15 cellular contexts compared by ENCODE assay signal in the genomic region with DNA sequence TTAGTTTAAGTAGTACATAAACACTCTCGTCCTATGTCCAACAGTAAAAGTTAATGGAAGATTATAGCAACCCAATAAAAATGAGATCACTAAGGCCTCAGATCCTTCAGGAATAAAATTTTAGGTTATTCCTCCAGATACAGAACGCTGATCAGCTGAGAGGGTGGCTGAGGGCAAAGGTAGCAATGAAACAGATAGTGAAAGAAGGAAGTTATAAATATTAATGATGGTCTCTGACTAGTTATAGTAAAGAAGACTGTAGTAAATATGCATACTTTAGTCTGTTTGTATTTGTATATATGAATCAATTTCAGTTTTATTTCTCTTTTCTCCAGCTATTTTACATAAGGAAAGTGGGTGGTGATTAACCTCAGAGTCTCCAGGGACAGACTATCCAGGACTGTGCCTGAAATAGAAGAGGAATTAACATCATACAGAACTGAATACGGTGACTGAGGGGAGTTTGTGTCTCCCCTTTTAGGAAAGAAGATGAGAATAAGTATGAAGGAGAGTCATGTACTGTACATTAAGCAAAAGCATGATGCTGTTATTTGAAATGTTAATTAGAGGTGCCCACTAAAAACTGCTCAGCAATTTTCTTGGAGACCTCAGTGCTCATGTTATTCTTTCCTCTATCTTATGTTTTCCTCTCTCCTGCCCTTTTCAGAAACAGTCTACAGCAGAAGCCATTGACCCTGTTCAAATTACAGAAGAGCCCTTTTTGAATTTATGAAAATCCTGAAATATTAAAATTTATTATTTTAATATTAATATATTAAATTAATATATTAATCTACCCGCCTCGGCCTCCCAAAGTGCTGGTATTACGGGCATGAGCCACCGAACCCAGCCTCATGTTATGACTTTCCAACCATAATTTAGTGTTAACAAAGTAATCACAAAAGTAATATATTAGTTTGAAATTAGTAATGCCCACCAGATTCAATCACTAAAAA. TPM values are rescaled to one million over a fixed set of nuclear protein-coding genes. Genes with fewer than 3 reads are reported as not detected.
DNase-seq lines count a peak whose midpoint lies in the region; ATAC-seq and TF ChIP-seq lines count a peak whose summit lies in the region.
"Had no signal": no experiment of that assay in that cellular context is flagged by ENCODE, and none has a peak within 500 bp of the region (broad histone marks: within the 10 kb centered on the region; RNA-seq: fewer than 3 reads in every experiment).

No MANE protein-coding gene starts in this region.

- H3K4me3 Mint-ChIP-seq in activated B cell treated with CpG ODN at 0.5 μM for 24 hours = peak overlapping the region; percentile 68
- H3K4me3 Mint-ChIP-seq in T-cell = no peak overlapping the region
- H3K4me3 Mint-ChIP-seq: natural killer cell, type B pancreatic cell had no signal

- peak overlapping the region; percentile 74 for H3K27ac Mint-ChIP-seq in activated B cell treated with CpG ODN at 0.5 μM for 24 hours
- no peak overlapping the region for H3K27ac Mint-ChIP-seq in T-cell
- H3K27ac Mint-ChIP-seq: natural killer cell, type B pancreatic cell had no signal

- TF ChIP-seq CTCF in GM10266 (IDR thresholded peaks at IDR 0.05; ENCODE audit: control insufficient read depth, insufficient read depth, low read depth, missing control alignments) (no peak), activated B cell treated with CpG ODN at 0.5 μM for 24 hours (IDR thresholded peaks at IDR 0.05) (no peak), brain microvascular endothelial cell (IDR thresholded peaks at IDR 0.05; ENCODE audit: low read depth, low read length, missing control alignments) (no peak)

- H3K4me1 Mint-ChIP-seq in activated B cell treated with CpG ODN at 0.5 μM for 24 hours = peaks cover 15% of the 10 kb centered on the region
- H3K4me1 Mint-ChIP-seq in T-cell = no peaks in the 10 kb centered on the region
- H3K4me1 Mint-ChIP-seq: natural killer cell had no signal

- H3K27me3 Mint-ChIP-seq in activated B cell treated with CpG ODN at 0.5 μM for 24 hours = no peaks in the 10 kb centered on the region
- peaks cover 0 to 5% of the 10 kb centered on the region in 2 donors for H3K27me3 Mint-ChIP-seq in T-cell
- H3K27me3 Mint-ChIP-seq: type B pancreatic cell had no signal

- ATAC-seq in HG03039 (IDR thresholded peaks at IDR 0.05; ENCODE audit: unreplicated experiment) (peak; percentile 48), activated B cell treated with CpG ODN at 0.5 μM for 24 hours (ENCODE audit: low read depth) (peak; percentile 73), T-cell (replicated peaks in 1 of 4) (no peak)
- ATAC-seq: natural killer cell had no signal

- H3K4me3 ChIP-seq in brain microvascular endothelial cell (ENCODE audit: low read depth, low read length) = no peak overlapping the region

- DNase-seq in GM10266 (ENCODE audit: extremely low spot score) (peak; percentile 38), GM19240 (ENCODE audit: insufficient read length, low spot score) (peak; percentile 38), activated B cell treated with CpG ODN at 0.5 μM for 24 hours (no peak), T-cell (no peak), brain microvascular endothelial cell (no peak), HUDEP-2 (lab: John Stamatoyannopoulos, UW; ENCODE audit: unreplicated experiment in 76 of 76) (no peak)
- DNase-seq in stimulated activated naive CD4-positive, alpha-beta T cell treated with Interleukin-2 at 50 U/mL for 16 hours (lab: John Stamatoyannopoulos, UW) = no peak
- DNase-seq: activated CD4-positive, alpha-beta T cell treated with anti-CD3 and anti-CD28 coated beads, Interleukin-2, amount 50 U/mL, for 1 hour; dermis blood vessel endothelial cell; natural killer cell; NCI-H1694 treated with DMSO at 0.1 percent for 48 hours; NCI-H524 treated with DMSO at 0.1 percent for 48 hours; retina had no signal

- POLR2A ChIA-PET in activated B cell treated with CpG ODN at 0.5 μM for 24 hours (lab: Charles Lee) = interaction anchor here (0.6 to 0.8 kb wide), 2 partner anchors 9 to 235 kb away, joined by 3 to 5 read pairs; no protein-coding TSS in a partner anchor
- POLR2A ChIA-PET in T-cell (lab: Charles Lee) = no interaction called here

- no peaks in the 10 kb centered on the region for H3K27me3 ChIP-seq in brain microvascular endothelial cell (replicated peaks)

- intact Hi-C loops in activated B cell treated with CpG ODN at 0.5 μM for 24 hours (cut with micrococcal nuclease) = no loop called here

- in situ Hi-C loops in brain microvascular endothelial cell (cut with HindIII; ENCODE audit: low pct_ligation_motif_present, low sequenced_read_pairs) = no loop called here

- H3K9me3 Mint-ChIP-seq in activated B cell treated with CpG ODN at 0.5 μM for 24 hours (no peaks in the 10 kb centered on the region), T-cell (no peaks in the 10 kb centered on the region)
- H3K9me3 Mint-ChIP-seq: natural killer cell, type B pancreatic cell had no signal

- CTCF ChIA-PET in activated B cell treated with CpG ODN at 0.5 μM for 24 hours (lab: Charles Lee) (no interaction called here), T-cell (lab: Charles Lee) (interaction anchor here in 1 of 2 donors (0.6 kb wide), 1 partner anchor 35 kb away, joined by 9 read pairs; no protein-coding TSS in a partner anchor)

- H3K36me3 Mint-ChIP-seq in activated B cell treated with CpG ODN at 0.5 μM for 24 hours (ENCODE audit: low read depth) (no peaks in the 10 kb centered on the region), T-cell (no peaks in the 10 kb centered on the region)
- H3K36me3 Mint-ChIP-seq: natural killer cell, type B pancreatic cell had no signal

- no peaks in the 10 kb centered on the region for H3K36me3 ChIP-seq in brain microvascular endothelial cell (replicated peaks)

- H3K27ac ChIP-seq in brain microvascular endothelial cell = no peak overlapping the region

RNA-seq across cellular contexts. Expression of a gene that starts 36.6 kb away (rescaled TPM):
- total RNA-seq in activated B cell treated with CpG ODN at 0.5 μM for 24 hours (11.8 and 12.1 TPM in 2 replicates), T-cell (1 to 10 TPM; 5.8 to 9.2 (median 8.1) TPM)

RNA-seq across cellular contexts. Expression of a gene that starts 47.4 kb away (rescaled TPM):
- total RNA-seq in activated B cell treated with CpG ODN at 0.5 μM for 24 hours (128 and 156 TPM in 2 replicates), T-cell (100 to 1,000 TPM; 128 to 184 (median 136) TPM)

Comparison
In these comparisons a context has a peak if more than half of its experiments do, and no peak if none do; other contexts are left out.
1. DNase-seq: peak in GM10266 (single experiment) and GM19240 (single experiment); none in activated B cell treated with CpG ODN at 0.5 μM for 24 hours (single experiment), T-cell (0 of 34), brain microvascular endothelial cell (single experiment), HUDEP-2 (0 of 76) and stimulated activated naive CD4-positive, alpha-beta T cell treated with Interleukin-2 at 50 U/mL for 16 hours (single experiment).
2. ATAC-seq: peak in HG03039 (single experiment) and activated B cell treated with CpG ODN at 0.5 μM for 24 hours (single experiment); none in T-cell (0 of 4).